9 cellular contexts compared by ENCODE assay signal in genomic region chr17:40791808-40792436, GRCh38. TPM values are rescaled to one million over a fixed set of nuclear protein-coding genes. Genes with fewer than 3 reads are reported as not detected.
DNase-seq lines count a peak whose midpoint lies in the region; ATAC-seq, FAIRE-seq and TF ChIP-seq lines count a peak whose summit lies in the region.
"Had no signal": no experiment of that assay in that cellular context is flagged by ENCODE, and none has a peak within 500 bp of the region (broad histone marks: within the 10 kb centered on the region; RNA-seq: fewer than 3 reads in every experiment).

No MANE protein-coding gene starts in this region.

- H3K27ac ChIP-seq in GM23248 (no peak overlapping the region), PC-9 (no peak overlapping the region), small intestine (ENCODE audit: low read depth in 1 of 2, low read length in 1 of 2) (no peak overlapping the region)

- H3K4me1 ChIP-seq in GM23248 (ENCODE audit: insufficient read depth) (no peaks in the 10 kb centered on the region), PC-9 (replicated peaks; ENCODE audit: insufficient read depth) (no peaks in the 10 kb centered on the region), small intestine (ENCODE audit: control insufficient read depth in 2 of 2, insufficient read depth in 1 of 2, low read depth in 1 of 2, low read length in 1 of 2) (no peaks in the 10 kb centered on the region)

- POLR2A ChIA-PET in PC-9 (lab: Charles Lee; ENCODE audit: unreplicated experiment) = no interaction called here

- intact Hi-C loops in PC-9 (cut with micrococcal nuclease; ENCODE audit: unreplicated experiment) = loop anchor here (1.0 to 5.0 kb wide), 3 partner anchors 155 to 433 kb away; no protein-coding TSS in a partner anchor

- H3F3A ChIP-seq in GM23248 (ENCODE audit: insufficient read depth) = no peaks in the 10 kb centered on the region
- H3F3A ChIP-seq in PC-9 (ENCODE audit: insufficient read depth, low read depth) = no peaks in the 10 kb centered on the region

- 2% methylated on average over 5 of the region's 5 CpGs for WGBS in GM23248 (ENCODE audit: low coverage in 1 of 2, low lambda C conversion rate in 2 of 2, missing lambda C conversion rate in 2 of 2), 2 experiments
- 26 to 35% (median 26%) methylated on average over 5 of the region's 5 CpGs for WGBS in small intestine, 3 donors

- H3K4me2 ChIP-seq in GM23248 (ENCODE audit: unreplicated experiment) (peak overlapping the region; percentile 16), PC-9 (no peak overlapping the region)

- DNase-seq in GM23248 (peak; percentile 73), PC-9 (no peak), foreskin fibroblast (peak; percentile 18 to 65), small intestine (peak; percentile 18), NCI-H1048 (lab: John Stamatoyannopoulos, UW) (no peak)

- H2AFZ ChIP-seq in GM23248 (peak overlapping the region; percentile 30; the same call in 1 of the 2 replicates), PC-9 (no peak overlapping the region)

- ATAC-seq in HG03280 (IDR thresholded peaks at IDR 0.05; ENCODE audit: unreplicated experiment) = no peak
- no peak for ATAC-seq in HG02852 (IDR thresholded peaks at IDR 0.05; ENCODE audit: unreplicated experiment)
- no peak for ATAC-seq in HG02870 (IDR thresholded peaks at IDR 0.05; ENCODE audit: unreplicated experiment)

- H3K36me3 ChIP-seq in GM23248 (ENCODE audit: low read depth) (no peaks in the 10 kb centered on the region), PC-9 (ENCODE audit: low read depth) (no peaks in the 10 kb centered on the region), small intestine (ENCODE audit: control insufficient read depth in 2 of 2, insufficient read depth in 2 of 2, low read length in 2 of 2) (no peaks in the 10 kb centered on the region)

- TF ChIP-seq CTCF in PC-9 (conservative IDR thresholded peaks at IDR 0.05) = peak; percentile 70
- TF ChIP-seq CTCF in foreskin fibroblast (IDR thresholded peaks at IDR 0.05; ENCODE audit: low read depth, low read length) = peak; percentile 63

- H3K27me3 ChIP-seq in GM23248 (replicated peaks; ENCODE audit: insufficient read depth) = peaks cover 22% of the 10 kb centered on the region
- no peaks in the 10 kb centered on the region for H3K27me3 ChIP-seq in PC-9 (ENCODE audit: insufficient read depth, low read depth)
- no peaks in the 10 kb centered on the region for H3K27me3 ChIP-seq in small intestine (ENCODE audit: control insufficient read depth in 2 of 2, insufficient read depth in 2 of 2, low read length in 2 of 2)

- in situ Hi-C loops in GM23248 (cut with MboI) = loop anchor here (25.0 kb wide), 1 partner anchor 430 kb away; the partner anchor contains the start of gene GJD3

- H3K9ac ChIP-seq in GM23248 = no peak overlapping the region

- no peaks in the 10 kb centered on the region for H4K20me1 ChIP-seq in GM23248 (ENCODE audit: insufficient read depth)
- no peaks in the 10 kb centered on the region for H4K20me1 ChIP-seq in PC-9 (ENCODE audit: insufficient read depth)

- no TSS peak for BruUV-seq in PC-9 (replicated peaks; lab: Mats Ljungman, UMichigan)

- no peaks in the 10 kb centered on the region for H3K9me2 ChIP-seq in GM23248 (ENCODE audit: insufficient read depth)
- H3K9me2 ChIP-seq in PC-9 (ENCODE audit: insufficient read depth) = no peaks in the 10 kb centered on the region

- no peaks in the 10 kb centered on the region for H3K79me2 ChIP-seq in GM23248 (ENCODE audit: insufficient read depth)
- H3K79me2 ChIP-seq in PC-9 (ENCODE audit: low read depth) = no peaks in the 10 kb centered on the region

- no peak overlapping the region for H3K4me3 ChIP-seq in GM23248
- no peak overlapping the region for H3K4me3 ChIP-seq in PC-9
- no peak overlapping the region for H3K4me3 ChIP-seq in foreskin fibroblast (ENCODE audit: low read depth in 1 of 2, low read length in 2 of 2)
- no peak overlapping the region for H3K4me3 ChIP-seq in small intestine (ENCODE audit: low read depth in 1 of 2, low read length in 2 of 2)
- H3K4me3 ChIP-seq: SK-N-MC had no signal

- CTCF ChIA-PET in PC-9 (lab: Charles Lee) = interaction anchor here (2.4 kb wide), 1 partner anchor 177 kb away, joined by 14 read pairs; no protein-coding TSS in a partner anchor

- H3K9me3 ChIP-seq in GM23248 (ENCODE audit: low read depth) (no peaks in the 10 kb centered on the region), PC-9 (ENCODE audit: insufficient read depth, low read depth) (no peaks in the 10 kb centered on the region), small intestine (ENCODE audit: control insufficient read depth, low read depth) (no peaks in the 10 kb centered on the region)

- FAIRE-seq in small intestine (lab: Jason Lieb, UNC) = no peak

RNA-seq across cellular contexts. Expression of gene KRT28, which starts 7.8 kb away (rescaled TPM):
- not detected in 2 replicates for total RNA-seq in GM23248 (2014; rRNA removed; shearing (Covaris generic))
- polyA plus RNA-seq in GM23248 (2016; fragmentation: Nextera tagmentation; extraction: Ambion mirVana) (not detected in 2 replicates), small intestine (not detected)
- not detected in 2 replicates for total RNA-seq in PC-9 (2021)

RNA-seq across cellular contexts. Expression of gene KRT27, which starts 9.6 kb away (rescaled TPM):
- not detected in 2 replicates for total RNA-seq in GM23248 (2014; rRNA removed; shearing (Covaris generic))
- polyA plus RNA-seq in GM23248 (2016; fragmentation: Nextera tagmentation; extraction: Ambion mirVana) = not detected in 2 replicates
- total RNA-seq in PC-9 (2021) = not detected in 2 replicates
- polyA plus RNA-seq in small intestine = under 1 TPM in 1 of 3 donors, not detected in 2; 0.03 TPM

RNA-seq across cellular contexts. Expression of gene KRT26, which starts 19.9 kb away (rescaled TPM):
- total RNA-seq in GM23248 (2014; rRNA removed; shearing (Covaris generic)) = not detected in 2 replicates
- polyA plus RNA-seq in GM23248 (2016; fragmentation: Nextera tagmentation; extraction: Ambion mirVana) (not detected in 2 replicates), small intestine (not detected)
- not detected in 2 replicates for total RNA-seq in PC-9 (2021)

RNA-seq across cellular contexts. Expression of gene KRT10, which starts 30.5 kb away (rescaled TPM):
- total RNA-seq in GM23248 (2014; rRNA removed; shearing (Covaris generic)) = 21.8 and 23.3 TPM in 2 replicates
- polyA plus RNA-seq in GM23248 (2016; fragmentation: Nextera tagmentation; extraction: Ambion mirVana) (141 and 145 TPM in 2 replicates), small intestine (10 to 100 TPM; 18.7 to 51.3 (median 36.9) TPM)
- total RNA-seq in PC-9 (2021) = 22.5 and 49.4 TPM in 2 replicates

RNA-seq across cellular contexts. Expression of gene KRT25, which starts 36.8 kb away (rescaled TPM):
- total RNA-seq in GM23248 (2014; rRNA removed; shearing (Covaris generic)) = not detected in 2 replicates
- polyA plus RNA-seq in GM23248 (2016; fragmentation: Nextera tagmentation; extraction: Ambion mirVana) (not detected in 2 replicates), small intestine (not detected)
- not detected in 2 replicates for total RNA-seq in PC-9 (2021)

Comparison
In these comparisons a context has a peak if more than half of its experiments do, and no peak if none do; other contexts are left out.
1. DNase-seq: peak in GM23248 (single experiment), foreskin fibroblast (2 of 2) and small intestine (single experiment); none in PC-9 (0 of 2) and NCI-H1048 (single experiment).